In genomic region chr2:48699377-48699951, GRCh38 we compare ENCODE assay signal across 22 cellular contexts. TPM values are rescaled to one million over a fixed set of nuclear protein-coding genes. Genes with fewer than 3 reads are reported as not detected.
DNase-seq lines count a peak whose midpoint lies in the region; ATAC-seq and TF ChIP-seq lines count a peak whose summit lies in the region.
"Had no signal": no experiment of that assay in that cellular context is flagged by ENCODE, and none has a peak within 500 bp of the region (broad histone marks: within the 10 kb centered on the region; RNA-seq: fewer than 3 reads in every experiment).

No MANE protein-coding gene starts in this region.

- H3K36me3 ChIP-seq in SK-N-MC (ENCODE audit: insufficient read depth, low read length) (no peaks in the 10 kb centered on the region), neural progenitor cell (no peaks in the 10 kb centered on the region), ovary (no peaks in the 10 kb centered on the region)
- H3K36me3 ChIP-seq: adrenal gland, MG63, upper lobe of left lung had no signal

- no peak for ATAC-seq in HG03442 (IDR thresholded peaks at IDR 0.05; ENCODE audit: unreplicated experiment)
- ATAC-seq: natural killer cell treated with Interleukin-12 subunit alpha and Interleukin-12 subunit beta and Interleukin-15 and Interleukin-18, amount 100 ng/mL, for 72 hours; stimulated activated naive CD8-positive, alpha-beta T cell treated with anti-CD3 and anti-CD28 coated beads, Interleukin-15, Interleukin-2, amounts not matched to agents 100 U/mL and 50 U/mL, for 24 hours had no signal

- no peak overlapping the region for H3K4me3 Mint-ChIP-seq in neural progenitor cell
- no peak overlapping the region for H3K4me3 Mint-ChIP-seq in endothelial cell (ENCODE audit: unreplicated experiment)
- H3K4me3 Mint-ChIP-seq: CD4-positive, alpha-beta memory T cell; natural killer cell treated with Interleukin-12 subunit alpha and Interleukin-12 subunit beta and Interleukin-15 and Interleukin-18, amount 100 ng/mL, for 72 hours; T-helper 1 cell treated with Interleukin-12 subunit alpha and Interleukin-12 subunit beta and Interleukin-4 antibody, amounts not matched to agents 30 μg/mL and 1 μg/mL, for 36 hours had no signal

- H3K79me2 ChIP-seq in neural progenitor cell (ENCODE audit: low read depth) = no peaks in the 10 kb centered on the region

- no peak for TF ChIP-seq POLR2A in ovary (IDR thresholded peaks at IDR 0.05)

- H3K9me3 ChIP-seq in SK-N-MC (ENCODE audit: low read depth, low read length) = no peaks in the 10 kb centered on the region
- H3K9me3 ChIP-seq in neural progenitor cell (ENCODE audit: low read depth) = no peaks in the 10 kb centered on the region
- no peaks in the 10 kb centered on the region for H3K9me3 ChIP-seq in ovary
- H3K9me3 ChIP-seq: adrenal gland, MG63, upper lobe of left lung had no signal

- no peaks in the 10 kb centered on the region for H4K20me1 ChIP-seq in neural progenitor cell (ENCODE audit: low read depth)

- H3K9me3 Mint-ChIP-seq in neural progenitor cell (peaks cover 10% of the 10 kb centered on the region), endothelial cell (ENCODE audit: unreplicated experiment) (no peaks in the 10 kb centered on the region)
- H3K9me3 Mint-ChIP-seq: T-helper 1 cell treated with Interleukin-12 subunit alpha and Interleukin-12 subunit beta and Interleukin-4 antibody, amounts not matched to agents 30 μg/mL and 1 μg/mL, for 36 hours had no signal

- no peak overlapping the region for H3K4me2 ChIP-seq in neural progenitor cell

- H3F3A ChIP-seq in neural progenitor cell (ENCODE audit: low read depth) = no peaks in the 10 kb centered on the region

- TF ChIP-seq CTCF in epithelial cell of esophagus (IDR thresholded peaks at IDR 0.05; ENCODE audit: insufficient read depth, low read depth, low read length, missing control alignments) (no peak), neural progenitor cell (IDR thresholded peaks at IDR 0.05) (no peak), endothelial cell (IDR thresholded peaks at IDR 0.05; ENCODE audit: unreplicated experiment) (no peak), ovary (IDR thresholded peaks at IDR 0.05) (no peak)

- H3K27ac Mint-ChIP-seq in neural progenitor cell (peak overlapping the region; percentile 12), endothelial cell (ENCODE audit: unreplicated experiment) (no peak overlapping the region)
- H3K27ac Mint-ChIP-seq: CD4-positive, alpha-beta memory T cell; natural killer cell treated with Interleukin-12 subunit alpha and Interleukin-12 subunit beta and Interleukin-15 and Interleukin-18, amount 100 ng/mL, for 72 hours; T-helper 1 cell treated with Interleukin-12 subunit alpha and Interleukin-12 subunit beta and Interleukin-4 antibody, amounts not matched to agents 30 μg/mL and 1 μg/mL, for 36 hours had no signal

- H3K9ac ChIP-seq in SK-N-MC (ENCODE audit: insufficient read length) (no peak overlapping the region), neural progenitor cell (no peak overlapping the region)

- H3K27ac ChIP-seq in SK-N-MC (no peak overlapping the region; the same call in 1 of the 2 replicates), neural progenitor cell (no peak overlapping the region), ovary (no peak overlapping the region)
- H3K27ac ChIP-seq: adrenal gland, upper lobe of left lung had no signal

- DNase-seq in EL (peak; percentile 60), SK-N-MC (ENCODE audit: low read depth, low spot score) (no peak), epithelial cell of esophagus (ENCODE audit: low read depth) (peak; percentile 51), neural progenitor cell (ENCODE audit: low spot score) (peak; percentile 18), endothelial cell (ENCODE audit: low spot score) (no peak), ovary (no peak)
- DNase-seq in NK-92 treated with Interleukin-12 subunit alpha and Interleukin-12 subunit beta, amount 100 ng/mL, for 24 hours (lab: John Stamatoyannopoulos, UW) = no peak
- DNase-seq: activated CD4-positive, alpha-beta T cell treated with anti-CD3 and anti-CD28 coated beads for 1 hour; adrenal gland; CD4-positive, alpha-beta memory T cell; DMS53; MG63; NCI-H187 treated with DMSO at 0.1 percent for 48 hours; NCI-H510A treated with DMSO at 0.1 percent for 48 hours; Right ventricle myocardium superior; stimulated activated naive CD8-positive, alpha-beta T cell treated with anti-CD3 and anti-CD28 coated beads, Interleukin-15, Interleukin-2, amounts not matched to agents 100 U/mL and 50 U/mL, for 24 hours had no signal

- peaks cover 5% of the 10 kb centered on the region for H3K27me3 Mint-ChIP-seq in neural progenitor cell (ENCODE audit: insufficient read depth, low read depth)
- H3K27me3 Mint-ChIP-seq in endothelial cell (ENCODE audit: unreplicated experiment) = no peaks in the 10 kb centered on the region
- H3K27me3 Mint-ChIP-seq: CD4-positive, alpha-beta memory T cell had no signal

- H3K27me3 ChIP-seq in neural progenitor cell = no peaks in the 10 kb centered on the region
- H3K27me3 ChIP-seq in ovary = no peaks in the 10 kb centered on the region
- H3K27me3 ChIP-seq: adrenal gland, MG63, upper lobe of left lung had no signal

- H3K4me1 ChIP-seq in neural progenitor cell (peaks cover 31% of the 10 kb centered on the region), ovary (ENCODE audit: insufficient read depth) (no peaks in the 10 kb centered on the region)
- H3K4me1 ChIP-seq: adrenal gland, upper lobe of left lung had no signal

- H2AFZ ChIP-seq in neural progenitor cell (replicated peaks) = no peak overlapping the region

- no peak for TF ChIP-seq EP300 in ovary (IDR thresholded peaks at IDR 0.05)

- H3K4me1 Mint-ChIP-seq in neural progenitor cell = peaks cover 17% of the 10 kb centered on the region
- peaks cover 3% of the 10 kb centered on the region for H3K4me1 Mint-ChIP-seq in endothelial cell (ENCODE audit: unreplicated experiment)
- H3K4me1 Mint-ChIP-seq: CD4-positive, alpha-beta memory T cell had no signal

- intact Hi-C loops in ovary (cut with DNase I) = no loop called here

- H3K36me3 Mint-ChIP-seq in neural progenitor cell (no peaks in the 10 kb centered on the region), endothelial cell (ENCODE audit: low read depth, unreplicated experiment) (no peaks in the 10 kb centered on the region)
- H3K36me3 Mint-ChIP-seq: CD4-positive, alpha-beta memory T cell; natural killer cell treated with Interleukin-12 subunit alpha and Interleukin-12 subunit beta and Interleukin-15 and Interleukin-18, amount 100 ng/mL, for 72 hours had no signal

- WGBS in ovary, 3 donors = 59 to 65% (median 62%) methylated on average over 2 of the region's 2 CpGs

- 0 out of 2 replicates have a peak overlapping the region, but pooled peaks have one; percentile 4 for H3K4me3 ChIP-seq in SK-N-MC
- no peak overlapping the region for H3K4me3 ChIP-seq in epithelial cell of esophagus (ENCODE audit: low read length)
- no peak overlapping the region for H3K4me3 ChIP-seq in neural progenitor cell
- no peak overlapping the region for H3K4me3 ChIP-seq in ovary
- H3K4me3 ChIP-seq: adrenal gland, MG63, upper lobe of left lung had no signal

RNA-seq across cellular contexts. Expression of gene LHCGR, which starts 56.1 kb away (rescaled TPM):
- total RNA-seq in neural progenitor cell (ENCODE audit: low replicate concordance) = not detected in 2 replicates
- total RNA-seq in endothelial cell (ENCODE audit: unreplicated experiment) = not detected
- total RNA-seq in ovary = 1 to 10 TPM in 5 of 7 donors, under 1 TPM in 2; 0.35 to 4.8 (median 1.7) TPM
- 10 to 100 TPM in 1 of 2 donors, 1 to 10 TPM in 1; 1.2 to 91.2 TPM for polyA plus RNA-seq in ovary
- total RNA-seq: A673; CD4-positive, alpha-beta memory T cell; lung microvascular endothelial cell; natural killer cell treated with Interleukin-12 subunit alpha and Interleukin-12 subunit beta and Interleukin-15 and Interleukin-18, amount 100 ng/mL, for 72 hours; Right ventricle myocardium superior had no signal
- polyA plus RNA-seq: CD4-positive, alpha-beta memory T cell had no signal

Comparison
In these comparisons a context has a peak if more than half of its experiments do, and no peak if none do; other contexts are left out.
1. DNase-seq: peak in EL (single experiment), epithelial cell of esophagus (single experiment) and neural progenitor cell (single experiment); none in SK-N-MC (single experiment), endothelial cell (single experiment), ovary (0 of 5) and NK-92 treated with Interleukin-12 subunit alpha and Interleukin-12 subunit beta, amount 100 ng/mL, for 24 hours (single experiment).